8 cellular contexts compared by ENCODE assay signal in the genomic region with DNA sequence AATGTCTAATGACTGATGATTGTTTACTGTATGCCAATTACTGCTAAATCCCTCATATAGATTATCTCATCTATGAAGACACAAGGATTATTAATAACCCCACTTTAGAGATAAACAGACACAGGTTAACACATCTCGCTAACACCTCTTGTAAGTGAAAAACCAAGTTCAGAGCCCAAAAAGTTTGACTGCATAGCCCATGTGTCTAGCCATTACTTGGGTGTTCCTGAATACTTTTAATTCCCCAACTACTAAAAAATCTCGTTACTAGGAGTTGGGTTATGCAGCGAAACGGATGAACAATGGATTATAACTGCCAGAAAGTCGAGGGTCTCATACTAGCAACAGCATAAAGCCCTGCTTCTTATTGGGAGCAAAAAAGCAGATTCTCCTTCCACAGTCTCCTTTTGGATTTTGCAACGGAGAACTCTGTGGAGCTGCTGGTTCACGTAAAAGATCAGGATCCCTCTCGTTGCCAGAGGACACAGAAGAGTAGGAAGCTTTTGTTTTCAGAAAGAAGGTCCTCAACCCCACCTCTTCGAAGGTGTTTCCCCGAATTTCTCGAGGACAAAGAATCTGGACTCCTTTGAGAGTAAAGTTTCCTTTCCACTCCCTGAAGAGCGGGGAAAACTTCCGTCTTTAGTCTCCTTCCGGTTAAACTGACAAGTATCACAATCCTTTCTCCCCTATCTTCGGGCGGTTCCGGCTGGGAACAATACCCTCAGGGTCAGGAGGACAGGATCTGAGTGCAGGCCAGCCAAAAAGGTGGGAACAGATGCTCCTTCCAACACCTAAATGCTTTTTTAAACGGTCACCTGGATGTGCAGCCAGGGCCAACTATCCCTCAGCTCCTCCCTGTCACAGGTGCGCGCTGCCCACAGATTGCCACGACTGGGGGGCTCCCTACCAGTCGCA. TPM values are rescaled to one million over a fixed set of nuclear protein-coding genes. Genes with fewer than 3 reads are reported as not detected.
A peak's percentile ranks its signal among the peaks of the same experiment; 100 is the strongest.
DNase-seq lines count a peak whose midpoint lies in the region; ATAC-seq and TF ChIP-seq lines count a peak whose summit lies in the region.

No MANE protein-coding gene starts in this region.

- no peaks in the 10 kb centered on the region for H3K9me3 Mint-ChIP-seq in Caco-2 (ENCODE audit: unreplicated experiment)
- no peaks in the 10 kb centered on the region for H3K9me3 Mint-ChIP-seq in stimulated activated effector memory CD8-positive, alpha-beta T cell treated with anti-CD3 and anti-CD28 coated beads, Interleukin-12 subunit alpha, Interleukin-12 subunit beta, amount 100 ng/mL, for 72 hours

- CTCF ChIA-PET in Caco-2 (lab: Charles Lee): interaction anchor here (0.7 to 3.1 kb wide), 7 partner anchors 37 to 171 kb away, joined by 3 to 25 read pairs (median 6); partner anchors contain the start of gene EIF4G2

- H3K36me3 ChIP-seq in Caco-2 (ENCODE audit: control insufficient read depth, insufficient read depth, low read length): 0 out of 2 replicates have a peak, but pooled peaks cover 2% of the 10 kb centered on the region

- BruUV-seq in Caco-2 (replicated peaks; lab: Mats Ljungman, UMichigan): TSS peak; percentile 28

- peaks cover 7% of the 10 kb centered on the region; the same call in 1 of the 2 replicates for H3K4me1 ChIP-seq in Caco-2

- POLR2A ChIA-PET in Caco-2 (lab: Charles Lee): interaction anchor here (0.6 to 3.3 kb wide), 11 partner anchors 8 to 552 kb away, joined by 3 to 174 read pairs (median 5); partner anchors contain the start of genes ADM, CTR9 and EIF4G2

- TF ChIP-seq CTCF in Caco-2 (IDR thresholded peaks at IDR 0.05; ENCODE audit: insufficient read depth in 1 of 2, low read depth in 1 of 2, low read length in 1 of 2, severe bottlenecking in 1 of 2, unreplicated experiment in 1 of 2): no peak

- H3K27ac Mint-ChIP-seq in Caco-2 (ENCODE audit: unreplicated experiment): peak overlapping the region; percentile 96
- H3K27ac Mint-ChIP-seq in stimulated activated effector memory CD8-positive, alpha-beta T cell treated with anti-CD3 and anti-CD28 coated beads, Interleukin-12 subunit alpha, Interleukin-12 subunit beta, amount 100 ng/mL, for 72 hours: peak overlapping the region; percentile 100

- no peaks in the 10 kb centered on the region for H3K27me3 ChIP-seq in Caco-2 (replicated peaks; ENCODE audit: control insufficient read depth, insufficient read depth, low read length)

- H3K9me3 ChIP-seq in Caco-2: no peaks in the 10 kb centered on the region

- intact Hi-C loops in Caco-2 (cut with micrococcal nuclease; ENCODE audit: unreplicated experiment): no loop called here

- ATAC-seq in GM19025 (IDR thresholded peaks at IDR 0.05; ENCODE audit: low read depth, unreplicated experiment): peak; percentile 3
- peak; percentile 19 for ATAC-seq in HG03139 (IDR thresholded peaks at IDR 0.05; ENCODE audit: unreplicated experiment)
- peak; percentile 5 for ATAC-seq in stimulated activated effector memory CD8-positive, alpha-beta T cell treated with anti-CD3 and anti-CD28 coated beads, Interleukin-12 subunit alpha, Interleukin-12 subunit beta, amount 100 ng/mL, for 72 hours

- peak overlapping the region; percentile 97 for H3K4me3 Mint-ChIP-seq in Caco-2 (ENCODE audit: unreplicated experiment)
- H3K4me3 Mint-ChIP-seq in stimulated activated effector memory CD8-positive, alpha-beta T cell treated with anti-CD3 and anti-CD28 coated beads, Interleukin-12 subunit alpha, Interleukin-12 subunit beta, amount 100 ng/mL, for 72 hours: peak overlapping the region; percentile 100

- H3K36me3 Mint-ChIP-seq in Caco-2 (ENCODE audit: insufficient read depth, unreplicated experiment): peaks cover 50% of the 10 kb centered on the region
- peaks cover 58% of the 10 kb centered on the region for H3K36me3 Mint-ChIP-seq in stimulated activated effector memory CD8-positive, alpha-beta T cell treated with anti-CD3 and anti-CD28 coated beads, Interleukin-12 subunit alpha, Interleukin-12 subunit beta, amount 100 ng/mL, for 72 hours

- H3K27me3 Mint-ChIP-seq in Caco-2 (ENCODE audit: insufficient read depth, unreplicated experiment): no peaks in the 10 kb centered on the region

- peak overlapping the region; percentile 98 for H3K27ac ChIP-seq in caudate nucleus (ENCODE audit: low read depth, low read length)

- DNase-seq in Caco-2: peak; percentile 56 to 60
- peak; percentile 72 for DNase-seq in OCI-M1 (lab: John Stamatoyannopoulos, UW)
- peak in 20 of 61 donors; percentile 9 to 68 (median 37) for DNase-seq in caudate nucleus (lab: John Stamatoyannopoulos, UW)
- DNase-seq in islet precursor cell: peak; percentile 67
- no peak for DNase-seq in stimulated activated effector memory CD8-positive, alpha-beta T cell treated with anti-CD3 and anti-CD28 coated beads, Interleukin-12 subunit alpha, Interleukin-12 subunit beta, amount 100 ng/mL, for 72 hours (ENCODE audit: low spot score in 2 of 2)
- no peak for DNase-seq in mesenteric fat pad (ENCODE audit: low spot score)

- peaks cover 7% of the 10 kb centered on the region for H3K4me1 Mint-ChIP-seq in Caco-2 (ENCODE audit: low read depth, unreplicated experiment)
- H3K4me1 Mint-ChIP-seq in stimulated activated effector memory CD8-positive, alpha-beta T cell treated with anti-CD3 and anti-CD28 coated beads, Interleukin-12 subunit alpha, Interleukin-12 subunit beta, amount 100 ng/mL, for 72 hours: peaks cover 28% of the 10 kb centered on the region

- H3K4me3 ChIP-seq in Caco-2 (ENCODE audit: low read depth, low read length): peak overlapping the region; percentile 90

RNA-seq across cellular contexts. Expression of gene ZBED5, which starts 0.9 kb away (rescaled TPM):
- total RNA-seq in Caco-2 (2022) (42.1 and 53.2 TPM in 2 replicates), mesenteric fat pad (25.9 TPM)

RNA-seq across cellular contexts. Expression of gene EIF4G2, which starts 48.2 kb away (rescaled TPM):
- total RNA-seq in Caco-2 (2022) (1,233 and 1,287 TPM in 2 replicates), mesenteric fat pad (854 TPM)

Comparison
In these comparisons a context has a peak if more than half of its experiments do, and no peak if none do; other contexts are left out.
1. DNase-seq: peak in Caco-2 (2 of 2), OCI-M1 (single experiment) and islet precursor cell (single experiment); none in stimulated activated effector memory CD8-positive, alpha-beta T cell treated with anti-CD3 and anti-CD28 coated beads, Interleukin-12 subunit alpha, Interleukin-12 subunit beta, amount 100 ng/mL, for 72 hours (0 of 2) and mesenteric fat pad (single experiment).
2. Peak in every context shown above with its lines, with median percentiles within 50 percentile points of each other: ATAC-seq.